1 cellular context compared by ENCODE assay signal in genomic region chr14:82451675-82452074, GRCh38.
TF ChIP-seq lines count a peak whose summit lies in the region.

No MANE protein-coding gene starts in this region.

TF ChIP-seq in GM23338, 12 proteins besides CTCF, POLR2A, EP300 and RAD21 (continued from another document):
- TF ChIP-seq ETS1 (IDR thresholded peaks at IDR 0.05) = no peak
- no peak for TF ChIP-seq POLR2AphosphoS5 (IDR thresholded peaks at IDR 0.05; ENCODE audit: low read depth)
